In the genomic region with DNA sequence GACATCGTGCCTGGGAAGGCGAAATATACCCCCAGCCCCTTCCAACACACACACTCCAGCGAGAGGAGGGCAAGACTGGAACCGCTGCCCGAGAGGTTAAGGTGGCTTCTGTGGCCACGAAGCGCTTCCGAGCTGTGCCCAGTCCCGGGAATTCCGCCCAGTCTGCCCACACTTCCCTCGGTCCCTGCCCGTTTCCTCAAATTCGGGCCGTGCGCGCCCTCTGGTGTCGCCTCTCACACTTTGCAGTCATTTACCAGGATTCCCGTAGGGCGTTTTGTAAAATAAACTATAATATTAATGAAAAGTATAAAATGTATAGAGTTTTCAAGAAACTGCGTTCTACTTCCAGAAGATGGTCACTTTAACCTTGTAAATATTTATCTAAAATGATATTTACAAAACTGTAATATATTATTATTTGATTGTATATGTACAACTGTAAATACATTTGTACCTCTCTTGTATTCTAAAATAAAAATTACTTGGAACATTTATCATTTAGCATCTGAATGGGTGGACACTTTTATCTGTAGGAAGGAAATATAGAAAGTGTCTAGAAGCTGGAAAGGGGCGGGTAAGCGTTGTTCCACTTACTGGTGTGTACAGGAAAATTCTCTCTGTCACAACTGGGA, we compare ENCODE assay signal across 8 cellular contexts. TPM values are rescaled to one million over a fixed set of nuclear protein-coding genes. Genes with fewer than 3 reads are reported as not detected.
DNase-seq lines count a peak whose midpoint lies in the region; ATAC-seq and TF ChIP-seq lines count a peak whose summit lies in the region.

No MANE protein-coding gene starts in this region.

- peak; percentile 78 for ATAC-seq in sciatic nerve
- no peak for ATAC-seq in HG03025 (IDR thresholded peaks at IDR 0.05; ENCODE audit: low FRiP score, unreplicated experiment)
- no peak for ATAC-seq in GM21786 (IDR thresholded peaks at IDR 0.05; ENCODE audit: unreplicated experiment)

- DNase-seq in NCI-H1417 treated with DMSO at 0.1 percent for 48 hours (lab: John Stamatoyannopoulos, UW) = peak; percentile 62
- peak in 4 of 5 donors; percentile 36 to 52 (median 40) for DNase-seq in T-helper 1 cell
- no peak for DNase-seq in astrocyte of the cerebellum (ENCODE audit: low read depth)
- peak; percentile 89 for DNase-seq in hepatocyte (ENCODE audit: low spot score)
- DNase-seq in sciatic nerve (ENCODE audit: low spot score) = peak; percentile 85

- TF ChIP-seq CTCF in astrocyte of the cerebellum (IDR thresholded peaks at IDR 0.05; ENCODE audit: low read depth, low read length, missing control alignments) (peak; percentile 80), hepatocyte (IDR thresholded peaks at IDR 0.05; ENCODE audit: poor library complexity) (peak; percentile 91)

- no peaks in the 10 kb centered on the region for H3K9me2 ChIP-seq in hepatocyte (replicated peaks; ENCODE audit: insufficient read depth)

- no peaks in the 10 kb centered on the region for H4K20me1 ChIP-seq in hepatocyte (ENCODE audit: insufficient read depth, poor library complexity, severe bottlenecking)

- intact Hi-C loops in sciatic nerve (cut with DNase I) = loop anchor here (2.0 kb wide), 1 partner anchor 222 kb away; no protein-coding TSS in a partner anchor

- H3K4me3 ChIP-seq in GM08714 (ENCODE audit: low read length) (peak overlapping the region; percentile 53; the same call in 1 of the 2 replicates), astrocyte of the cerebellum (ENCODE audit: low read depth, low read length) (peak overlapping the region; percentile 7), hepatocyte (no peak overlapping the region)

- in situ Hi-C loops in astrocyte of the cerebellum (cut with HindIII; ENCODE audit: low sequenced_read_pairs) = no loop called here

- H3K79me2 ChIP-seq in hepatocyte = no peaks in the 10 kb centered on the region

- WGBS in hepatocyte (ENCODE audit: low lambda C conversion rate, missing lambda C conversion rate) = 7% methylated on average over 22 of the region's 22 CpGs

- H3K4me2 ChIP-seq in hepatocyte = peak overlapping the region; percentile 98

- no peak overlapping the region for H3K27ac ChIP-seq in hepatocyte

- peaks cover 15% of the 10 kb centered on the region for H3K27me3 ChIP-seq in hepatocyte

- peak overlapping the region; percentile 92 for H2AFZ ChIP-seq in hepatocyte

- no peaks in the 10 kb centered on the region for H3K36me3 ChIP-seq in hepatocyte (replicated peaks; ENCODE audit: insufficient read depth, low read depth)

- H3K9me3 ChIP-seq in hepatocyte (ENCODE audit: low read depth) = no peaks in the 10 kb centered on the region

- no peaks in the 10 kb centered on the region for H3K4me1 ChIP-seq in hepatocyte (ENCODE audit: insufficient read depth)

RNA-seq across cellular contexts. Expression of a gene that starts 11.0 kb away (rescaled TPM):
- total RNA-seq in hepatocyte (19.5 and 24.3 TPM in 2 replicates), sciatic nerve (27.2 TPM)
- polyA plus RNA-seq in hepatocyte = 10.7 and 13.0 TPM in 2 replicates

RNA-seq across cellular contexts. Expression of a gene that starts 18.2 kb away (rescaled TPM):
- not detected in 2 replicates for total RNA-seq in hepatocyte
- not detected in 2 replicates for polyA plus RNA-seq in hepatocyte
- total RNA-seq in sciatic nerve = not detected
